ENCODE assay signal across 9 cellular contexts in genomic region chr6:32081168-32081624, GRCh38. TPM values are rescaled to one million over a fixed set of nuclear protein-coding genes. Genes with fewer than 3 reads are reported as not detected.
DNase-seq lines count a peak whose midpoint lies in the region; ATAC-seq and TF ChIP-seq lines count a peak whose summit lies in the region.
"Had no signal": no experiment of that assay in that cellular context is flagged by ENCODE, and none has a peak within 500 bp of the region (broad histone marks: within the 10 kb centered on the region; RNA-seq: fewer than 3 reads in every experiment).

No MANE protein-coding gene starts in this region.

- H2BK5ac ChIP-seq in mesenchymal stem cell (ENCODE audit: low read depth, low read length, poor library complexity, severe bottlenecking) = no peak overlapping the region

- peak overlapping the region; percentile 77 for H3K27ac Mint-ChIP-seq in MCF 10A (ENCODE audit: low read depth, unreplicated experiment)

- no peaks in the 10 kb centered on the region for H3K79me1 ChIP-seq in mesenchymal stem cell (replicated peaks; ENCODE audit: low read length, poor library complexity, severe bottlenecking)

- no TSS peak for BruUV-seq in MCF 10A (replicated peaks; lab: Mats Ljungman, UMichigan)

- peak overlapping the region; percentile 67 for H4K91ac ChIP-seq in mesenchymal stem cell (ENCODE audit: low read length)

- DNase-seq in Right ventricle myocardium inferior (ENCODE audit: missing footprints) (peak; percentile 87), cardiac septum (ENCODE audit: low spot score) (no peak), MCF 10A (ENCODE audit: unreplicated experiment) (peak; percentile 81), mesenchymal stem cell (peak; percentile 88), 8988T (no peak), NCI-H748 (lab: John Stamatoyannopoulos, UW; ENCODE audit: unreplicated experiment) (no peak), Ammon's horn (ENCODE audit: low spot score) (no peak)
- DNase-seq: stimulated activated CD4-positive, alpha-beta T cell treated with anti-CD3 and anti-CD28 coated beads, Interleukin-2, amount 100 ng/mL, for 48 hours had no signal

- H3K27me3 Mint-ChIP-seq in MCF 10A (ENCODE audit: insufficient read depth, unreplicated experiment) = no peaks in the 10 kb centered on the region

- peak overlapping the region in 1 of 2 experiments; percentile 35 for H3K4me3 ChIP-seq in mesenchymal stem cell (ENCODE audit: insufficient read depth in 1 of 2, low read depth in 1 of 2, low read length in 2 of 2)

- H3K36me3 ChIP-seq in mesenchymal stem cell (ENCODE audit: control insufficient read depth in 1 of 2, insufficient read depth in 2 of 2, low read depth in 1 of 2, low read length in 2 of 2) = peaks cover 0 to 72% of the 10 kb centered on the region in 2 experiments

- H3K4me3 Mint-ChIP-seq in MCF 10A (ENCODE audit: unreplicated experiment) = peak overlapping the region; percentile 62

- peak overlapping the region; percentile 42 for H2BK120ac ChIP-seq in mesenchymal stem cell (ENCODE audit: low read depth, low read length)

- ATAC-seq in Right ventricle myocardium inferior = peak; percentile 77
- no peak for ATAC-seq in GM19324 (IDR thresholded peaks at IDR 0.05; ENCODE audit: low FRiP score, unreplicated experiment)

- CTCF ChIA-PET in MCF 10A (lab: Yijun Ruan, JAX) = interaction anchor here (1.1 kb wide), 1 partner anchor 22 kb away, joined by 3 read pairs; no protein-coding TSS in a partner anchor

- no peak overlapping the region for H3K27ac ChIP-seq in mesenchymal stem cell (ENCODE audit: low read length, poor library complexity, severe bottlenecking)

- H3K14ac ChIP-seq in mesenchymal stem cell (ENCODE audit: low read length in 2 of 2) = peak overlapping the region in 1 of 2 experiments; percentile 64

- no peak overlapping the region for H3K23ac ChIP-seq in mesenchymal stem cell (ENCODE audit: low read length in 2 of 2)

- H3K36me3 Mint-ChIP-seq in MCF 10A (ENCODE audit: insufficient read depth, unreplicated experiment) = peaks cover 11% of the 10 kb centered on the region

- peak overlapping the region; percentile 68 for H2AFZ ChIP-seq in mesenchymal stem cell (ENCODE audit: low read depth, low read length)

- peaks cover 41% of the 10 kb centered on the region for H3K4me1 ChIP-seq in mesenchymal stem cell (ENCODE audit: control insufficient read depth, insufficient read depth, low read depth, low read length)

- no peaks in the 10 kb centered on the region for H3K9me3 ChIP-seq in mesenchymal stem cell (ENCODE audit: control insufficient read depth, low read length)

- H3K27me3 ChIP-seq in mesenchymal stem cell (ENCODE audit: control insufficient read depth in 1 of 2, insufficient read depth in 1 of 2, low read length in 2 of 2) = peaks cover 0 to 52% of the 10 kb centered on the region in 2 experiments

- peak overlapping the region; percentile 81 for H4K8ac ChIP-seq in mesenchymal stem cell (ENCODE audit: low read length)

- H3K4me1 Mint-ChIP-seq in MCF 10A (ENCODE audit: insufficient read depth, unreplicated experiment) = peaks cover 55% of the 10 kb centered on the region

- WGBS in mesenchymal stem cell = 26% methylated on average over 15 of the region's 15 CpGs

- POLR2A ChIA-PET in MCF 10A (lab: Yijun Ruan, JAX) = interaction anchor here (0.7 kb wide), 1 partner anchor 49 kb away, joined by 4 read pairs; the partner anchor contains the start of gene FKBPL

- intact Hi-C loops in Right ventricle myocardium inferior (cut with DNase I) (no loop called here), cardiac septum (cut with DNase I) (no loop called here), MCF 10A (cut with micrococcal nuclease) (no loop called here)

- no peak overlapping the region for H2BK15ac ChIP-seq in mesenchymal stem cell (ENCODE audit: low read depth, poor library complexity, severe bottlenecking)

- peak overlapping the region; percentile 71 for H2AK5ac ChIP-seq in mesenchymal stem cell (ENCODE audit: low read length, severe bottlenecking)

- peak overlapping the region; percentile 20 for H3K4me2 ChIP-seq in mesenchymal stem cell (ENCODE audit: low read length, poor library complexity, severe bottlenecking)

- peak overlapping the region; percentile 87 to 98 for H2BK12ac ChIP-seq in mesenchymal stem cell (ENCODE audit: low read length in 2 of 2)

- H3K9ac ChIP-seq in mesenchymal stem cell (ENCODE audit: low read length) = peak overlapping the region; percentile 62

- TF ChIP-seq CTCF in MCF 10A (IDR thresholded peaks at IDR 0.05; ENCODE audit: unreplicated experiment) = no peak

- H3K9me3 Mint-ChIP-seq in MCF 10A (ENCODE audit: unreplicated experiment) = no peaks in the 10 kb centered on the region

- H3K18ac ChIP-seq in mesenchymal stem cell (ENCODE audit: low read depth in 1 of 2, low read length in 2 of 2) = peak overlapping the region; percentile 69 to 90

- peak overlapping the region; percentile 65 to 86 for H3K4ac ChIP-seq in mesenchymal stem cell (ENCODE audit: low read depth in 1 of 2, low read length in 2 of 2)

RNA-seq across cellular contexts. Expression of gene TNXB, which starts 27.9 kb away (rescaled TPM):
- total RNA-seq in Right ventricle myocardium inferior (73.3 TPM), cardiac septum (59.9 TPM), MCF 10A (2022) (3.0 and 4.3 TPM in 2 replicates)
- polyA plus RNA-seq in mesenchymal stem cell (2013, experiment 1 of 2) = 3.9 TPM
- 3.2 TPM for polyA plus RNA-seq in mesenchymal stem cell (2013, experiment 2 of 2)

RNA-seq across cellular contexts. Expression of gene CYP21A2, which starts 43.0 kb away (rescaled TPM):
- 0.30 TPM for total RNA-seq in Right ventricle myocardium inferior
- 2.0 TPM for total RNA-seq in cardiac septum
- total RNA-seq in MCF 10A (2022) = 0.33 and 0.88 TPM in 2 replicates
- 0.17 TPM for polyA plus RNA-seq in mesenchymal stem cell (2013, experiment 1 of 2)
- 0.10 TPM for polyA plus RNA-seq in mesenchymal stem cell (2013, experiment 2 of 2)

RNA-seq across cellular contexts. Expression of gene ATF6B, which starts 46.9 kb away (rescaled TPM):
- 24.4 TPM for total RNA-seq in Right ventricle myocardium inferior
- total RNA-seq in cardiac septum = 40.8 TPM
- total RNA-seq in MCF 10A (2022) = 65.6 and 86.5 TPM in 2 replicates
- 68.3 TPM for polyA plus RNA-seq in mesenchymal stem cell (2013, experiment 1 of 2)
- 66.3 TPM for polyA plus RNA-seq in mesenchymal stem cell (2013, experiment 2 of 2)

RNA-seq across cellular contexts. Expression of gene FKBPL, which starts 48.9 kb away (rescaled TPM):
- 2.8 TPM for total RNA-seq in Right ventricle myocardium inferior
- 1.9 TPM for total RNA-seq in cardiac septum
- 4.8 and 5.8 TPM in 2 replicates for total RNA-seq in MCF 10A (2022)
- polyA plus RNA-seq in mesenchymal stem cell (2013, experiment 1 of 2) = 4.3 TPM
- 4.3 TPM for polyA plus RNA-seq in mesenchymal stem cell (2013, experiment 2 of 2)

Comparison
In these comparisons a context has a peak if more than half of its experiments do, and no peak if none do; other contexts are left out.
1. DNase-seq: peak in Right ventricle myocardium inferior (single experiment), MCF 10A (single experiment) and mesenchymal stem cell (single experiment); none in cardiac septum (single experiment), 8988T (single experiment), NCI-H748 (single experiment) and Ammon's horn (single experiment).
2. RNA of gene TNXB, which starts 27.9 kb away (total RNA-seq): 73.3 TPM in Right ventricle myocardium inferior (single experiment) and 59.9 TPM in cardiac septum (single experiment); 3.0 to 4.3 TPM in MCF 10A; every median in the first group is over 10 times any median in the second.